2 cellular contexts compared by ENCODE assay signal in the genomic region with DNA sequence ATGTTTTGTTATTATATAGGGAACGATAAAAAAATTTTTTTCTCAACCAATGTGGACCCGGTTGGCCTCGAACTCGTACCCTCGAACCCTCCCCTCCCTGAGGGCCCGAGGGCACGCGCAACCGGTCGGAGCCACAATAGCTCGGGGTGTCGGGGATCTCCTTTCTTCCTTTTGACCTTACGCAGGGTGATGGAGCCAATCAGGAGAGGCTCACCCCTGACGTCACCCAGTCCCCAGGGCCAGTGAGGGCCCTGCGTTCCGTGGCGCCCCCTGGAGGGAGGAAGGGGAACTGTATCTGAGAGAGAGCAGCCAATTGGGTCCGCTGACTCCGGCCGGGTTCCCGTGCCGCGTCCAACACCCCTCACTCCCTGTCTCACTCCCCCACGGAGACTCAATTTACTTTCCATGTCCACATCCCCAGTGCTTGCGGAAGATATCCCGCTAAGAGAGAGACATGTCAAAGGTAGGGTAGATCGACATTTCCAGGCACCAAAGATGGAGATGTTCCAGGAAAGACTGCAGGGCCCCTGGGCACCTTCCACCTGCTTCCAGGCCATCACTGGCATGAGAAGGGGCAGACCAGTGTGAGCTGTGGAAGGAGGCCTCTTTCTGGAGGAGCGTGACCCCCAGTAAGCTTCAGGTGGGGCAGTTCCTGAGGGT.
TF ChIP-seq lines count a peak whose summit lies in the region.

Gene CGB2, plus strand, starts transcription at position 249 of the 660 bp plus-strand sequence. Its CDS starts 206 bp downstream, at position 455.

TF ChIP-seq in HEK293, 187 proteins besides CTCF, POLR2A, EP300 and RAD21:
- TF ChIP-seq, protein P1, sequence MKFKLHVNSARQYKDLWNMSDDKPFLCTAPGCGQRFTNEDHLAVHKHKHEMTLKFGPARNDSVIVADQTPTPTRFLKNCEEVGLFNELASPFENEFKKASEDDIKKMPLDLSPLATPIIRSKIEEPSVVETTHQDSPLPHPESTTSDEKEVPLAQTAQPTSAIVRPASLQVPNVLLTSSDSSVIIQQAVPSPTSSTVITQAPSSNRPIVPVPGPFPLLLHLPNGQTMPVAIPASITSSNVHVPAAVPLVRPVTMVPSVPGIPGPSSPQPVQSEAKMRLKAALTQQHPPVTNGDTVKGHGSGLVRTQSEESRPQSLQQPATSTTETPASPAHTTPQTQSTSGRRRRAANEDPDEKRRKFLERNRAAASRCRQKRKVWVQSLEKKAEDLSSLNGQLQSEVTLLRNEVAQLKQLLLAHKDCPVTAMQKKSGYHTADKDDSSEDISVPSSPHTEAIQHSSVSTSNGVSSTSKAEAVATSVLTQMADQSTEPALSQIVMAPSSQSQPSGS (tag by site-specific recombination; IDR thresholded peaks at IDR 0.05; ENCODE audit: low read depth) = peak; percentile 60; the same call in 1 of the 2 replicates
- TF ChIP-seq ZBTB6 (tag by site-specific recombination; IDR thresholded peaks at IDR 0.05) = 0 out of 2 replicates have a peak, but pooled peaks have one; percentile 25

TF ChIP-seq in H1, 55 proteins besides CTCF, POLR2A, EP300 and RAD21:
- TF ChIP-seq CREB1 (IDR thresholded peaks at IDR 0.05) (peak; percentile 76), TBP (IDR thresholded peaks at IDR 0.05; ENCODE audit: low read depth, low read length) (peak; percentile 98), KDM1A (IDR thresholded peaks at IDR 0.05; ENCODE audit: borderline replicate concordance, low read length) (0 out of 2 replicates have a peak, but pooled peaks have one; percentile 16), E2F6 (IDR thresholded peaks at IDR 0.05) (peak; percentile 40; the same call in 1 of the 2 replicates), SP1 (IDR thresholded peaks at IDR 0.05; ENCODE audit: low read depth, low read length) (peak; percentile 17; the same call in 1 of the 2 replicates), MAX (IDR thresholded peaks at IDR 0.05) (peak; percentile 62; the same call in 1 of the 2 replicates)
- TF ChIP-seq, protein P1 (IDR thresholded peaks at IDR 0.05; ENCODE audit: low read length) = peak; percentile 80; the same call in 1 of the 2 replicates
